34 cellular contexts compared by ENCODE assay signal in the genomic region with DNA sequence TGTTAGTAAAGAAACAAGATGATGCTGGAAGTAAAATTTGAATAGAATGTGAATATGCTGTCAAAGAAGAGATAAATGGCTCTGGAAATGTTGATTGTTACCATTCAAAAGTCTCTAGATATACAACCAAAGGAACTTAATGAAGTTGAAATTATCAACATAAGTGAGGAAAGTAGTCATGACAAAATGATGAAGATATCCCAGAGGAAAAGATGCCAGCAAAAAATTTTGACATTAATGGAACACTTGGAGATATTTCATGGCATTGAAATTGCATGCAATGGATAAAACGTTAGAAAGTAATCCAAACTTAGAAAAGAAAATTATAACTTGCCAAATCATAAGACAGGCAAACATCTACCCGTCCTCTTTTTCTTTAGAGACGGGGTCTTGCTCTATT.
"Had no signal": no experiment of that assay in that cellular context is flagged by ENCODE, and none has a peak within 500 bp of the region (broad histone marks: within the 10 kb centered on the region; RNA-seq: fewer than 3 reads in every experiment).

No MANE protein-coding gene starts in this region.

- DNase-seq: Karpas-422, Kasumi-1, MG63, MM.1S, MV-4-11, NCI-H1048, NCI-H1092, NCI-H1092 treated with DMSO at 0.1 percent for 48 hours, NCI-H1105, NCI-H1105 treated with DMSO at 0.1 percent for 48 hours, NCI-H1417, NCI-H1417 treated with DMSO at 0.1 percent for 48 hours, NCI-H1436, NCI-H1436 treated with DMSO at 0.1 percent for 48 hours, NCI-H146, NCI-H1694, NCI-H1694 treated with DMSO at 0.1 percent for 48 hours, NCI-H187, NCI-H187 treated with DMSO at 0.1 percent for 48 hours, NCI-H1930, NCI-H2029, NCI-H2029 treated with DMSO at 0.1 percent for 48 hours, NCI-H2081, NCI-H2081 treated with DMSO at 0.1 percent for 48 hours, NCI-H2107, NCI-H2171, NCI-H2171 treated with DMSO at 0.1 percent for 48 hours, NCI-H2227 treated with DMSO at 0.1 percent for 48 hours, NCI-H226, NCI-H345, NCI-H446, NCI-H446 treated with DMSO at 0.1 percent for 48 hours, NCI-H510A, NCI-H510A treated with DMSO at 0.1 percent for 48 hours had no signal

- H3K36me3 ChIP-seq: MG63 had no signal

- H3K4me3 ChIP-seq: MG63 had no signal

- H3K27me3 ChIP-seq: MG63 had no signal

- H3K9me3 ChIP-seq: MG63 had no signal
